9 cellular contexts compared by ENCODE assay signal in the genomic region with DNA sequence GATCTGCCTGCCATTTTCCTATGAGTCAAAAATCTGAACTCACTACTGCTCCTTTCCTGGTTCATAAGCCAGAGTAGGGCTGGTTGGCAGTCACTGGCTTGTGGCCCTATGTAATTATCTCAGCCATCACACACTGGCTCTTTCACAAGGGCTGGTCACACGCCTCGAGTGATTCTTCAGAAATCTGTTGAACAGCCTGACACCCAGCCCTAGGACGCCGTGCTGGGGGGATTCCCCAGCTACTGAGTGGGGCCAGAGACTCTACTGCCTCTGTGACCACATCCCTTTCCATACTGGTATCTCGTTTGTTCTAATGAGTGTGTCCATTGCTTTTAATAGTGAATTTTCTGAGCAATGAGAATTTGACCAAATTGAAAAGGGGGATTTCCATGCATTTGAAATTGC. TPM values are rescaled to one million over a fixed set of nuclear protein-coding genes. Genes with fewer than 3 reads are reported as not detected.
DNase-seq lines count a peak whose midpoint lies in the region; ATAC-seq and TF ChIP-seq lines count a peak whose summit lies in the region.
"Had no signal": no experiment of that assay in that cellular context is flagged by ENCODE, and none has a peak within 500 bp of the region (broad histone marks: within the 10 kb centered on the region; RNA-seq: fewer than 3 reads in every experiment).

No MANE protein-coding gene starts in this region.

- DNase-seq in stimulated activated CD4-positive, alpha-beta T cell treated with anti-CD3 and anti-CD28 coated beads, Interleukin-15, amount 100 ng/mL, for 24 hours = peak; percentile 56
- DNase-seq in stimulated activated CD4-positive, alpha-beta T cell treated with anti-CD3 and anti-CD28 coated beads, Interleukin-4, amount 100 ng/mL, for 4 hours = no peak
- peak; percentile 48 for DNase-seq in activated CD4-positive, CD25-positive, alpha-beta regulatory T cell treated with anti-CD3 and anti-CD28 coated beads, Interleukin-2, amount 50 U/mL, for 72 hours
- DNase-seq in endothelial cell (ENCODE audit: low spot score) (no peak), NCI-H1417 treated with DMSO at 0.1 percent for 48 hours (lab: John Stamatoyannopoulos, UW) (no peak), chondrocyte (ENCODE audit: low spot score) (no peak)
- DNase-seq: pancreas had no signal

- no peak for TF ChIP-seq CTCF in endothelial cell (IDR thresholded peaks at IDR 0.05; ENCODE audit: unreplicated experiment)
- no peak for TF ChIP-seq CTCF in chondrocyte (IDR thresholded peaks at IDR 0.05)

- H3K27ac Mint-ChIP-seq in stimulated activated naive CD8-positive, alpha-beta T cell treated with anti-CD3 and anti-CD28 coated beads, Interleukin-15, Interleukin-2, amounts not matched to agents 100 ng/mL and 50 ng/mL, for 24 hours = peak overlapping the region; percentile 69
- H3K27ac Mint-ChIP-seq in endothelial cell (ENCODE audit: unreplicated experiment) (no peak overlapping the region), chondrocyte (ENCODE audit: unreplicated experiment) (no peak overlapping the region)

- no peak overlapping the region for H3K4me3 Mint-ChIP-seq in stimulated activated naive CD8-positive, alpha-beta T cell treated with anti-CD3 and anti-CD28 coated beads, Interleukin-15, Interleukin-2, amounts not matched to agents 100 ng/mL and 50 ng/mL, for 24 hours
- H3K4me3 Mint-ChIP-seq in endothelial cell (ENCODE audit: unreplicated experiment) (no peak overlapping the region), chondrocyte (ENCODE audit: unreplicated experiment) (no peak overlapping the region)

- H3K27me3 Mint-ChIP-seq in stimulated activated naive CD8-positive, alpha-beta T cell treated with anti-CD3 and anti-CD28 coated beads, Interleukin-15, Interleukin-2, amounts not matched to agents 100 ng/mL and 50 ng/mL, for 24 hours = no peaks in the 10 kb centered on the region
- H3K27me3 Mint-ChIP-seq in endothelial cell (ENCODE audit: unreplicated experiment) (peaks cover 5% of the 10 kb centered on the region), chondrocyte (ENCODE audit: low read depth) (no peaks in the 10 kb centered on the region)

- ATAC-seq in HG02852 (IDR thresholded peaks at IDR 0.05; ENCODE audit: unreplicated experiment) = peak; percentile 98

- H3K4me1 Mint-ChIP-seq in stimulated activated naive CD8-positive, alpha-beta T cell treated with anti-CD3 and anti-CD28 coated beads, Interleukin-15, Interleukin-2, amounts not matched to agents 100 ng/mL and 50 ng/mL, for 24 hours (ENCODE audit: low read depth) = peaks cover 23% of the 10 kb centered on the region
- peaks cover 18% of the 10 kb centered on the region for H3K4me1 Mint-ChIP-seq in endothelial cell (ENCODE audit: unreplicated experiment)
- H3K4me1 Mint-ChIP-seq in chondrocyte (ENCODE audit: low read depth) = peaks cover 7% of the 10 kb centered on the region

- no peaks in the 10 kb centered on the region for H3K9me3 Mint-ChIP-seq in stimulated activated naive CD8-positive, alpha-beta T cell treated with anti-CD3 and anti-CD28 coated beads, Interleukin-15, Interleukin-2, amounts not matched to agents 100 ng/mL and 50 ng/mL, for 24 hours
- no peaks in the 10 kb centered on the region for H3K9me3 Mint-ChIP-seq in endothelial cell (ENCODE audit: unreplicated experiment)
- no peaks in the 10 kb centered on the region for H3K9me3 Mint-ChIP-seq in chondrocyte (ENCODE audit: low read depth)

- peaks cover 87% of the 10 kb centered on the region for H3K36me3 Mint-ChIP-seq in stimulated activated naive CD8-positive, alpha-beta T cell treated with anti-CD3 and anti-CD28 coated beads, Interleukin-15, Interleukin-2, amounts not matched to agents 100 ng/mL and 50 ng/mL, for 24 hours (ENCODE audit: low read depth)
- H3K36me3 Mint-ChIP-seq in endothelial cell (ENCODE audit: low read depth, unreplicated experiment) = peaks cover 55% of the 10 kb centered on the region
- peaks cover 47% of the 10 kb centered on the region for H3K36me3 Mint-ChIP-seq in chondrocyte (ENCODE audit: low read depth)

RNA-seq across cellular contexts. Expression of a gene that starts 45.8 kb away (rescaled TPM):
- total RNA-seq in endothelial cell (ENCODE audit: unreplicated experiment) = 0.44 TPM
- 0.48 to 0.54 TPM (median 0.50 TPM) in 3 replicates for total RNA-seq in chondrocyte

Comparison
In these comparisons a context has a peak if more than half of its experiments do, and no peak if none do; other contexts are left out.
1. DNase-seq: peak in stimulated activated CD4-positive, alpha-beta T cell treated with anti-CD3 and anti-CD28 coated beads, Interleukin-15, amount 100 ng/mL, for 24 hours (single experiment) and activated CD4-positive, CD25-positive, alpha-beta regulatory T cell treated with anti-CD3 and anti-CD28 coated beads, Interleukin-2, amount 50 U/mL, for 72 hours (single experiment); none in stimulated activated CD4-positive, alpha-beta T cell treated with anti-CD3 and anti-CD28 coated beads, Interleukin-4, amount 100 ng/mL, for 4 hours (0 of 2), endothelial cell (single experiment), NCI-H1417 treated with DMSO at 0.1 percent for 48 hours (single experiment) and chondrocyte (single experiment).